11 cellular contexts compared by ENCODE assay signal in genomic region chr2:120228503-120228902, GRCh38. TPM values are rescaled to one million over a fixed set of nuclear protein-coding genes. Genes with fewer than 3 reads are reported as not detected.
DNase-seq lines count a peak whose midpoint lies in the region; ATAC-seq and TF ChIP-seq lines count a peak whose summit lies in the region.
"Had no signal": no experiment of that assay in that cellular context is flagged by ENCODE, and none has a peak within 500 bp of the region (broad histone marks: within the 10 kb centered on the region; RNA-seq: fewer than 3 reads in every experiment).

No MANE protein-coding gene starts in this region.

- POLR2A ChIA-PET in GM10248 (lab: Yijun Ruan, JAX): no interaction called here

- no peaks in the 10 kb centered on the region for H4K20me1 ChIP-seq in BLaER1 treated with 17β-estradiol and CSF1 and Interleukin-3, amounts not matched to agents 10 nM and 100 nM
- H4K20me1 ChIP-seq in DOHH2 (ENCODE audit: control insufficient read depth, insufficient read depth, low read depth, low read length): no peaks in the 10 kb centered on the region

- intact Hi-C loops in left colon (cut with DNase I, micrococcal nuclease): no loop called here

- no peaks in the 10 kb centered on the region for H3K9me2 ChIP-seq in DOHH2 (replicated peaks; ENCODE audit: control insufficient read depth, low read length)

- H3K79me2 ChIP-seq in DOHH2 (ENCODE audit: control insufficient read depth, low read length): no peaks in the 10 kb centered on the region

- H3K27ac ChIP-seq in BLaER1 treated with 17β-estradiol and CSF1 and Interleukin-3, amounts not matched to agents 10 nM and 100 nM: no peak overlapping the region
- no peak overlapping the region for H3K27ac ChIP-seq in DOHH2 (ENCODE audit: low read depth, low read length)
- H3K27ac ChIP-seq: heart left ventricle had no signal

- CTCF ChIA-PET in GM10248 (lab: Yijun Ruan, JAX): interaction anchor here (1.3 to 1.4 kb wide), 2 partner anchors 53 to 85 kb away, joined by 3 to 6 read pairs; no protein-coding TSS in a partner anchor

- no peaks in the 10 kb centered on the region for H3K9me3 ChIP-seq in BLaER1 treated with 17β-estradiol and CSF1 and Interleukin-3, amounts not matched to agents 10 nM and 100 nM (replicated peaks in 1 of 11)
- H3K9me3 ChIP-seq in DOHH2 (ENCODE audit: control insufficient read depth, insufficient read depth, low read length): no peaks in the 10 kb centered on the region
- H3K9me3 ChIP-seq: heart left ventricle, MG63 had no signal

- DNase-seq in RPMI8226: peak; percentile 35
- peak in 1 of 2 donors; percentile 31 for DNase-seq in left colon
- no peak for DNase-seq in GM10248 (ENCODE audit: extremely low spot score)
- no peak for DNase-seq in NCI-H524 treated with DMSO at 0.1 percent for 48 hours (lab: John Stamatoyannopoulos, UW)
- no peak for DNase-seq in HK-2 (ENCODE audit: unreplicated experiment)
- DNase-seq: heart left ventricle, MG63 had no signal

- no peak overlapping the region for H3K9ac ChIP-seq in BLaER1 treated with 17β-estradiol and CSF1 and Interleukin-3, amounts not matched to agents 10 nM and 100 nM

- peak overlapping the region in 8 of 11 experiments; percentile 44 to 80 (median 63); a peak in 12 of 22 replicates for H3K4me2 ChIP-seq in BLaER1 treated with 17β-estradiol and CSF1 and Interleukin-3, amounts not matched to agents 10 nM and 100 nM
- peak overlapping the region; percentile 20; the same call in 1 of the 2 replicates for H3K4me2 ChIP-seq in DOHH2 (ENCODE audit: low read length)

- H3K36me3 ChIP-seq in BLaER1 treated with 17β-estradiol and CSF1 and Interleukin-3, amounts not matched to agents 10 nM and 100 nM: no peaks in the 10 kb centered on the region
- H3K36me3 ChIP-seq in DOHH2 (ENCODE audit: control insufficient read depth, low read length): no peaks in the 10 kb centered on the region
- H3K36me3 ChIP-seq: heart left ventricle, MG63 had no signal

- H3K4me3 ChIP-seq in BLaER1 treated with 17β-estradiol and CSF1 and Interleukin-3, amounts not matched to agents 10 nM and 100 nM: no peak overlapping the region
- no peak overlapping the region for H3K4me3 ChIP-seq in DOHH2 (ENCODE audit: low read length)
- H3K4me3 ChIP-seq: heart left ventricle, lung, MG63 had no signal

- peaks cover 0 to 28% (median 0%) of the 10 kb centered on the region in 11 experiments; a peak in 7 of 22 replicates for H3K27me3 ChIP-seq in BLaER1 treated with 17β-estradiol and CSF1 and Interleukin-3, amounts not matched to agents 10 nM and 100 nM
- H3K27me3 ChIP-seq in DOHH2 (ENCODE audit: control insufficient read depth, low read length): no peaks in the 10 kb centered on the region
- H3K27me3 ChIP-seq: heart left ventricle, MG63 had no signal

- peak; percentile 32 for ATAC-seq in left colon
- no peak for ATAC-seq in HG03571 (IDR thresholded peaks at IDR 0.05; ENCODE audit: unreplicated experiment)

- H3F3A ChIP-seq in DOHH2 (ENCODE audit: control insufficient read depth, insufficient read depth): peaks cover 3% of the 10 kb centered on the region; the same call in 1 of the 2 replicates

- TF ChIP-seq CTCF in DOHH2 (IDR thresholded peaks at IDR 0.05; ENCODE audit: low read depth, low read length, poor library complexity, severe bottlenecking): peak; percentile 28
- no peak for TF ChIP-seq CTCF in GM10248 (IDR thresholded peaks at IDR 0.05; ENCODE audit: control extremely low read depth, extremely low read depth, low read depth, missing control alignments)

- H3K4me1 ChIP-seq in BLaER1 treated with 17β-estradiol and CSF1 and Interleukin-3, amounts not matched to agents 10 nM and 100 nM: peaks cover 22 to 70% (median 55%) of the 10 kb centered on the region in 10 experiments
- peaks cover 64% of the 10 kb centered on the region for H3K4me1 ChIP-seq in DOHH2 (ENCODE audit: control insufficient read depth, low read length)

RNA-seq across cellular contexts. Expression of gene TMEM185B, which starts 5.3 kb away (rescaled TPM):
- 10 to 100 TPM; 12.1 to 12.5 TPM for total RNA-seq in left colon

RNA-seq across cellular contexts. Expression of gene RALB, which starts 24.1 kb away (rescaled TPM):
- 10 to 100 TPM; 81.9 to 92.1 TPM for total RNA-seq in left colon
